33 cellular contexts compared by ENCODE assay signal in the genomic region with DNA sequence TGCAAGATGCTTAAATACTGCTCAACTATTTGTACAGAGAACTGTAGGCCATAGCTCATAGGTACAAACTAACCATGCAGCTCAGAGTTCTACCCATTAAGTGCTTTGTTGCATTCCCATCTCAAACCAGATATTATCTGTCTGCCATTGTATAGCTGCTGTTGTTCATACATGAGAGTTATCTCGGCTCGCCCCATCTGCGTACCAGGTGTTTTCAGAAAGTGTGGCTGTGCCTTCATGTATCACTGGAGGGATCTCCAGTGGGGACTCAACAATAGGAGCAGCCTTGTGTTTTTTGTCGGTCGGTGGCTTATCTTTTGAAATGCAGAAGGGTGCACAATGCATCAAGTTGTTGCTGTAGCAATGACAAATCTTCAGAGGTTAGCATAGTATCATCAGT.
DNase-seq lines count a peak whose midpoint lies in the region; ATAC-seq, FAIRE-seq and TF ChIP-seq lines count a peak whose summit lies in the region.
"Had no signal": no experiment of that assay in that cellular context is flagged by ENCODE, and none has a peak within 500 bp of the region (broad histone marks: within the 10 kb centered on the region; RNA-seq: fewer than 3 reads in every experiment).

No MANE protein-coding gene starts in this region.

- no peaks in the 10 kb centered on the region for H3K27me3 Mint-ChIP-seq in nephron progenitor cell (ENCODE audit: low read depth, poor library complexity)
- H3K27me3 Mint-ChIP-seq: B cell; CD4-positive, alpha-beta memory T cell; CD4-positive, alpha-beta T cell; CD4-positive, CD25-positive, alpha-beta regulatory T cell; CD8-positive, alpha-beta memory T cell had no signal

- FAIRE-seq in H1 (lab: Jason Lieb, UNC) (no peak), HTR-8/SVneo (lab: Jason Lieb, UNC) (no peak)
- FAIRE-seq: A204.1, A549, D721Med had no signal

- H3K4me3 ChIP-seq in H1 (ENCODE audit: extremely low read depth in 1 of 4, insufficient read depth in 2 of 4, low read depth in 3 of 4, low read length in 4 of 4): no peak overlapping the region
- H3K4me3 ChIP-seq: A549; BLaER1; BLaER1 treated with 17β-estradiol and CSF1 and Interleukin-3, amounts not matched to agents 10 nM and 100 nM had no signal

- no peak overlapping the region for H2BK120ac ChIP-seq in H1 (replicated peaks; ENCODE audit: low read depth, low read length)

- no peak for TF ChIP-seq POLR2A in H1 (IDR thresholded peaks at IDR 0.05; ENCODE audit: control extremely low read depth in 1 of 2, low read depth in 2 of 2, low read length in 2 of 2)

- H3K27ac ChIP-seq in H1 (ENCODE audit: low read depth, low read length): no peak overlapping the region
- H3K27ac ChIP-seq: 22Rv1; A549; BLaER1; BLaER1 treated with 17β-estradiol and CSF1 and Interleukin-3, amounts not matched to agents 10 nM and 100 nM; C4-2B had no signal

- H3K4me1 Mint-ChIP-seq in nephron progenitor cell: no peaks in the 10 kb centered on the region
- H3K4me1 Mint-ChIP-seq: B cell; CD14-positive monocyte; CD4-positive, alpha-beta memory T cell; CD4-positive, CD25-positive, alpha-beta regulatory T cell; CD8-positive, alpha-beta memory T cell had no signal

- H3K4me2 ChIP-seq in H1 (ENCODE audit: insufficient read depth in 1 of 2, low read depth in 2 of 2, low read length in 2 of 2): no peak overlapping the region
- H3K4me2 ChIP-seq: A549; BLaER1; BLaER1 treated with 17β-estradiol and CSF1 and Interleukin-3, amounts not matched to agents 10 nM and 100 nM had no signal

- POLR2A ChIA-PET in H1 (lab: Charles Lee; ENCODE audit: partially characterized antibody): no interaction called here

- no peak overlapping the region for H2BK12ac ChIP-seq in H1 (ENCODE audit: low read depth, low read length)

- no peak overlapping the region for H2AK5ac ChIP-seq in H1 (ENCODE audit: low read depth, low read length)

- no peak overlapping the region for H3K18ac ChIP-seq in H1 (ENCODE audit: extremely low read depth, low read length)

- no peak overlapping the region for H3K9ac ChIP-seq in H1 (replicated peaks in 1 of 4; ENCODE audit: extremely low read depth in 1 of 4, low read depth in 3 of 4, low read length in 3 of 4)
- H3K9ac ChIP-seq: BLaER1; BLaER1 treated with 17β-estradiol and CSF1 and Interleukin-3, amounts not matched to agents 10 nM and 100 nM had no signal

- no peak for ATAC-seq in HG02798 (IDR thresholded peaks at IDR 0.05; ENCODE audit: poor library complexity, unreplicated experiment)
- ATAC-seq: A549; CD8-positive, alpha-beta T cell had no signal

- H3K4ac ChIP-seq in H1 (replicated peaks; ENCODE audit: insufficient read length, low read depth, low read length): no peak overlapping the region

- H3K27ac Mint-ChIP-seq in nephron progenitor cell: peak overlapping the region; percentile 60
- H3K27ac Mint-ChIP-seq: B cell; CD14-positive monocyte; CD4-positive, alpha-beta memory T cell; CD4-positive, alpha-beta T cell; CD4-positive, CD25-positive, alpha-beta regulatory T cell; CD8-positive, alpha-beta memory T cell; CD8-positive, alpha-beta T cell had no signal

- no peak for TF ChIP-seq EP300 in H1 (IDR thresholded peaks at IDR 0.05; ENCODE audit: borderline replicate concordance in 1 of 2, low read depth in 2 of 2, low read length in 2 of 2)

- no peak for TF ChIP-seq RAD21 in H1 (IDR thresholded peaks at IDR 0.05 in 1 of 2, conservative IDR thresholded peaks at IDR 0.05 in 1 of 2; ENCODE audit: low read depth in 2 of 2, low read length in 2 of 2)

- H3K79me1 ChIP-seq in H1 (ENCODE audit: low read depth, low read length): no peaks in the 10 kb centered on the region

- 99% methylated on average over 5 of the region's 5 CpGs; no CpG with 5 or more reads in 1 of the 2 experiments for WGBS in H1 (ENCODE audit: extremely low coverage in 1 of 2, insufficient coverage in 1 of 2, insufficient read length in 1 of 2, insufficient replicate concordance in 2 of 2, low coverage in 1 of 2, low lambda C conversion rate in 2 of 2, missing lambda C conversion rate in 1 of 2), 2 experiments

- no peaks in the 10 kb centered on the region for H3K4me1 ChIP-seq in H1 (replicated peaks in 1 of 4; ENCODE audit: control insufficient read depth in 3 of 4, insufficient read depth in 4 of 4, low read length in 3 of 4)
- H3K4me1 ChIP-seq: A549; BE2C; BLaER1; BLaER1 treated with 17β-estradiol and CSF1 and Interleukin-3, amounts not matched to agents 10 nM and 100 nM; Caco-2 had no signal

- H4K91ac ChIP-seq in H1 (replicated peaks; ENCODE audit: insufficient read length, low read length): no peak overlapping the region

- no peak overlapping the region for H3K14ac ChIP-seq in H1 (ENCODE audit: insufficient read length)

- 0 out of 2 replicates have a peak overlapping the region, but pooled peaks have one; percentile 32 for H2AFZ ChIP-seq in H1 (ENCODE audit: low read length)

- no peaks in the 10 kb centered on the region for H3K79me2 ChIP-seq in H1 (ENCODE audit: control insufficient read depth in 1 of 2, insufficient read depth in 2 of 2, low read length in 2 of 2)

- H4K8ac ChIP-seq in H1 (ENCODE audit: extremely low read depth, insufficient read depth, low read length): no peak overlapping the region

- no peak overlapping the region for H2BK5ac ChIP-seq in H1 (ENCODE audit: low read depth, low read length)

- H4K5ac ChIP-seq in H1 (ENCODE audit: insufficient read length, low read depth, low read length): no peak overlapping the region

- no peaks in the 10 kb centered on the region for H3K36me3 ChIP-seq in H1 (ENCODE audit: control insufficient read depth in 2 of 4, insufficient read depth in 4 of 4, low read length in 3 of 4)
- H3K36me3 ChIP-seq: BE2C; BLaER1; BLaER1 treated with 17β-estradiol and CSF1 and Interleukin-3, amounts not matched to agents 10 nM and 100 nM had no signal

- H3K23me2 ChIP-seq in H1 (ENCODE audit: low read depth, low read length): no peaks in the 10 kb centered on the region

- no peaks in the 10 kb centered on the region for H4K20me1 ChIP-seq in H1 (replicated peaks in 1 of 2; ENCODE audit: control insufficient read depth in 1 of 2, insufficient read depth in 2 of 2, low read length in 2 of 2)
- H4K20me1 ChIP-seq: BLaER1; BLaER1 treated with 17β-estradiol and CSF1 and Interleukin-3, amounts not matched to agents 10 nM and 100 nM had no signal

- no peak overlapping the region for H3K56ac ChIP-seq in H1 (replicated peaks; ENCODE audit: insufficient read length, low read depth, low read length)

- no peak overlapping the region for H3K23ac ChIP-seq in H1 (ENCODE audit: insufficient read length)

- no peak overlapping the region for H2BK20ac ChIP-seq in H1 (ENCODE audit: low read length)

- H3K9me3 Mint-ChIP-seq in nephron progenitor cell: peaks cover 7% of the 10 kb centered on the region

- CTCF ChIA-PET in H1 (lab: Charles Lee; ENCODE audit: partially characterized antibody): no interaction called here

- H3K4me3 Mint-ChIP-seq in nephron progenitor cell: no peak overlapping the region
- H3K4me3 Mint-ChIP-seq: B cell; CD14-positive monocyte; CD4-positive, alpha-beta memory T cell; CD4-positive, alpha-beta T cell; CD4-positive, CD25-positive, alpha-beta regulatory T cell; CD8-positive, alpha-beta memory T cell; CD8-positive, alpha-beta T cell had no signal

- peaks cover 0 to 6% of the 10 kb centered on the region in 2 experiments; a peak in 1 of 4 replicates for H3K9me3 ChIP-seq in H1 (ENCODE audit: insufficient read depth in 2 of 2, low read depth in 1 of 2, low read length in 1 of 2)
- H3K9me3 ChIP-seq: BE2C had no signal

- no peaks in the 10 kb centered on the region for H3K27me3 ChIP-seq in H1 (replicated peaks in 1 of 4; ENCODE audit: control insufficient read depth in 3 of 4, extremely low read depth in 1 of 4, insufficient read depth in 3 of 4, low read length in 3 of 4)
- H3K27me3 ChIP-seq: BE2C; BLaER1; BLaER1 treated with 17β-estradiol and CSF1 and Interleukin-3, amounts not matched to agents 10 nM and 100 nM had no signal

- DNase-seq in H1 (ENCODE audit: low read depth in 1 of 2, low spot score in 2 of 2) (no peak), nephron progenitor cell (no peak), HTR-8/SVneo (ENCODE audit: insufficient read length, low spot score) (no peak)
- DNase-seq: 8988T; ACHN; AML-193; BE2C; C1 segment of cervical spinal cord; Caco-2; Calu3; CD4-positive, alpha-beta memory T cell; CD4-positive, alpha-beta T cell; CD4-positive, CD25-positive, alpha-beta regulatory T cell; CD8-positive, alpha-beta memory T cell; CD8-positive, alpha-beta T cell; COR-L47; DMS 273 treated with DMSO at 0.1 percent for 48 hours; DMS153; DMS53; DMS79; DMS79 treated with DMSO at 0.1 percent for 48 hours; DND-41; EL had no signal

- H3K36me3 Mint-ChIP-seq in nephron progenitor cell (ENCODE audit: low read depth): no peaks in the 10 kb centered on the region
- H3K36me3 Mint-ChIP-seq: CD14-positive monocyte; CD4-positive, alpha-beta memory T cell; CD4-positive, CD25-positive, alpha-beta regulatory T cell; CD8-positive, alpha-beta memory T cell; CD8-positive, alpha-beta T cell had no signal

- H2BK15ac ChIP-seq in H1 (ENCODE audit: low read length): no peak overlapping the region

- TF ChIP-seq CTCF in H1 (IDR thresholded peaks at IDR 0.05; ENCODE audit: control extremely low read depth in 1 of 3, insufficient read depth in 1 of 3, low read depth in 1 of 3, low read length in 3 of 3) (no peak), nephron progenitor cell (IDR thresholded peaks at IDR 0.05) (no peak)

TF ChIP-seq in H1, 55 proteins besides CTCF, POLR2A, EP300 and RAD21:
- no peak for TF ChIP-seq NRF1 (IDR thresholded peaks at IDR 0.05; ENCODE audit: low read depth, low read length)
- no peak for TF ChIP-seq ASH2L (IDR thresholded peaks at IDR 0.05; ENCODE audit: low read length)
- TF ChIP-seq SP2 (IDR thresholded peaks at IDR 0.05; ENCODE audit: low read length): no peak
- TF ChIP-seq RBBP5 (IDR thresholded peaks at IDR 0.05; ENCODE audit: borderline replicate concordance, low read depth, low read length): no peak
